Comparison of ENCODE assay signal across 8 cellular contexts in genomic region chr4:6910340-6910959, GRCh38. TPM values are rescaled to one million over a fixed set of nuclear protein-coding genes. Genes with fewer than 3 reads are reported as not detected.
DNase-seq lines count a peak whose midpoint lies in the region; ATAC-seq, FAIRE-seq and TF ChIP-seq lines count a peak whose summit lies in the region.

No MANE protein-coding gene starts in this region.

- H3K4me3 ChIP-seq in iPS-15b (ENCODE audit: low read depth, low read length), result peak overlapping the region; percentile 69
- peak overlapping the region; percentile 59 to 84 (median 67) for H3K4me3 ChIP-seq in spleen

- POLR2A ChIA-PET in activated CD4-positive, alpha-beta memory T cell treated with anti-CD3 and anti-CD28 coated beads, Interleukin-2, amount 10 ng/mL, durations not matched to agents 7 days and 5 days (lab: Charles Lee), result interaction anchor here (0.7 to 6.9 kb wide), 13 partner anchors 11 to 269 kb away, joined by 3 to 109 read pairs (median 8); partner anchors contain the start of gene TADA2B

- ATAC-seq in stimulated activated naive CD8-positive, alpha-beta T cell treated with anti-CD3 and anti-CD28 coated beads, Interleukin-15, Interleukin-2, amounts not matched to agents 100 U/mL and 50 U/mL, for 24 hours, result no peak
- ATAC-seq in GM19455 (IDR thresholded peaks at IDR 0.05; ENCODE audit: unreplicated experiment), result no peak
- ATAC-seq in HG03354 (IDR thresholded peaks at IDR 0.05; ENCODE audit: poor library complexity, severe bottlenecking, unreplicated experiment), result no peak

- H3K27ac ChIP-seq in spleen, result peak overlapping the region; percentile 98 to 100 (median 99)

- H3K36me3 Mint-ChIP-seq in stimulated activated naive CD8-positive, alpha-beta T cell treated with anti-CD3 and anti-CD28 coated beads, Interleukin-15, Interleukin-2, amounts not matched to agents 100 ng/mL and 50 ng/mL, for 24 hours (ENCODE audit: low read depth), result peaks cover 7% of the 10 kb centered on the region
- peaks cover 5% of the 10 kb centered on the region for H3K36me3 Mint-ChIP-seq in activated CD4-positive, alpha-beta memory T cell treated with anti-CD3 and anti-CD28 coated beads, Interleukin-2, amount 10 ng/mL, durations not matched to agents 7 days and 5 days (ENCODE audit: low read depth)

- FAIRE-seq in GM12892 (lab: Jason Lieb, UNC), result no peak

- peaks cover 13% of the 10 kb centered on the region for H3K27me3 ChIP-seq in iPS-15b (ENCODE audit: control insufficient read depth, insufficient read depth, low read length)
- peaks cover 0 to 10% (median 0%) of the 10 kb centered on the region in 7 donors for H3K27me3 ChIP-seq in spleen (replicated peaks in 1 of 7)

- 24 to 32% (median 27%) methylated on average over 22 to 31 of the region's 31 CpGs for WGBS in spleen, 5 donors

- no peaks in the 10 kb centered on the region for H3K27me3 Mint-ChIP-seq in stimulated activated naive CD8-positive, alpha-beta T cell treated with anti-CD3 and anti-CD28 coated beads, Interleukin-15, Interleukin-2, amounts not matched to agents 100 ng/mL and 50 ng/mL, for 24 hours
- H3K27me3 Mint-ChIP-seq in activated CD4-positive, alpha-beta memory T cell treated with anti-CD3 and anti-CD28 coated beads, Interleukin-2, amount 10 ng/mL, durations not matched to agents 7 days and 5 days, result peaks cover 2% of the 10 kb centered on the region

- intact Hi-C loops in spleen (cut with DNase I; ENCODE audit: low total_unique reads), result no loop called here

- H3K27ac Mint-ChIP-seq in stimulated activated naive CD8-positive, alpha-beta T cell treated with anti-CD3 and anti-CD28 coated beads, Interleukin-15, Interleukin-2, amounts not matched to agents 100 ng/mL and 50 ng/mL, for 24 hours, result peak overlapping the region; percentile 89
- H3K27ac Mint-ChIP-seq in activated CD4-positive, alpha-beta memory T cell treated with anti-CD3 and anti-CD28 coated beads, Interleukin-2, amount 10 ng/mL, durations not matched to agents 7 days and 5 days, result peak overlapping the region; percentile 75

- H3K9me3 ChIP-seq in iPS-15b (ENCODE audit: control insufficient read depth, insufficient read depth, low read length), result no peaks in the 10 kb centered on the region
- no peaks in the 10 kb centered on the region for H3K9me3 ChIP-seq in spleen

- H3K36me3 ChIP-seq in iPS-15b (ENCODE audit: control insufficient read depth, insufficient read depth, low read length) (no peaks in the 10 kb centered on the region), spleen (no peaks in the 10 kb centered on the region)

- TF ChIP-seq POLR2A in spleen (IDR thresholded peaks at IDR 0.05), result no peak
- no peak for TF ChIP-seq POLR2A in GM12892 (IDR thresholded peaks at IDR 0.05; ENCODE audit: low read depth, low read length)

- CTCF ChIA-PET in activated CD4-positive, alpha-beta memory T cell treated with anti-CD3 and anti-CD28 coated beads, Interleukin-2, amount 10 ng/mL, durations not matched to agents 7 days and 5 days (lab: Charles Lee), result interaction anchor here (0.9 to 3.9 kb wide), 7 partner anchors 12 to 192 kb away, joined by 3 to 15 read pairs (median 4); partner anchors contain the start of gene TADA2B

- H3K4me1 ChIP-seq in iPS-15b (ENCODE audit: control insufficient read depth, insufficient read depth, low read length) (peaks cover 10% of the 10 kb centered on the region), spleen (peaks cover 32 to 83% (median 68%) of the 10 kb centered on the region in 6 donors)

- peak overlapping the region; percentile 47 for H3K9ac ChIP-seq in iPS-15b (ENCODE audit: low read depth, low read length)

- H3K9me3 Mint-ChIP-seq in stimulated activated naive CD8-positive, alpha-beta T cell treated with anti-CD3 and anti-CD28 coated beads, Interleukin-15, Interleukin-2, amounts not matched to agents 100 ng/mL and 50 ng/mL, for 24 hours, result no peaks in the 10 kb centered on the region
- H3K9me3 Mint-ChIP-seq in activated CD4-positive, alpha-beta memory T cell treated with anti-CD3 and anti-CD28 coated beads, Interleukin-2, amount 10 ng/mL, durations not matched to agents 7 days and 5 days, result no peaks in the 10 kb centered on the region

- no peak for DNase-seq in stimulated activated naive CD8-positive, alpha-beta T cell treated with anti-CD3 and anti-CD28 coated beads, Interleukin-15, Interleukin-2, amounts not matched to agents 100 U/mL and 50 U/mL, for 24 hours
- DNase-seq in activated CD4-positive, alpha-beta memory T cell treated with anti-CD3 and anti-CD28 coated beads, Interleukin-2, amount 10 ng/mL, durations not matched to agents 7 days and 5 days, result no peak
- DNase-seq in spleen (no peak), GM12892 (ENCODE audit: insufficient read length) (no peak)

- H3K4me1 Mint-ChIP-seq in stimulated activated naive CD8-positive, alpha-beta T cell treated with anti-CD3 and anti-CD28 coated beads, Interleukin-15, Interleukin-2, amounts not matched to agents 100 ng/mL and 50 ng/mL, for 24 hours (ENCODE audit: low read depth), result peaks cover 61% of the 10 kb centered on the region
- H3K4me1 Mint-ChIP-seq in activated CD4-positive, alpha-beta memory T cell treated with anti-CD3 and anti-CD28 coated beads, Interleukin-2, amount 10 ng/mL, durations not matched to agents 7 days and 5 days, result peaks cover 65% of the 10 kb centered on the region

- peak in 3 of 11 experiments; percentile 7 to 25 (median 9) for TF ChIP-seq CTCF in spleen (IDR thresholded peaks at IDR 0.05 in 8 of 11, conservative IDR thresholded peaks at IDR 0.05 in 3 of 11)

- H3K4me3 Mint-ChIP-seq in stimulated activated naive CD8-positive, alpha-beta T cell treated with anti-CD3 and anti-CD28 coated beads, Interleukin-15, Interleukin-2, amounts not matched to agents 100 ng/mL and 50 ng/mL, for 24 hours, result peak overlapping the region; percentile 89
- peak overlapping the region; percentile 83 for H3K4me3 Mint-ChIP-seq in activated CD4-positive, alpha-beta memory T cell treated with anti-CD3 and anti-CD28 coated beads, Interleukin-2, amount 10 ng/mL, durations not matched to agents 7 days and 5 days

RNA-seq across cellular contexts. Expression of gene TBC1D14, which starts 0.8 kb away (rescaled TPM):
- total RNA-seq in activated CD4-positive, alpha-beta memory T cell treated with anti-CD3 and anti-CD28 coated beads, Interleukin-2, amount 10 ng/mL, durations not matched to agents 7 days and 5 days, result 10 to 100 TPM; 53.7 to 55.3 TPM
- 100 to 1,000 TPM in 1 of 7 donors, 10 to 100 TPM in 6; 45.7 to 114 (median 79.2) TPM for total RNA-seq in spleen
- polyA plus RNA-seq in spleen, result 10 to 100 TPM; 13.7 to 24.0 (median 18.2) TPM
- 18.1 TPM for polyA plus RNA-seq in GM12892 (2012; ENCODE audit: missing spikeins)
